8 cellular contexts compared by ENCODE assay signal in the genomic region with DNA sequence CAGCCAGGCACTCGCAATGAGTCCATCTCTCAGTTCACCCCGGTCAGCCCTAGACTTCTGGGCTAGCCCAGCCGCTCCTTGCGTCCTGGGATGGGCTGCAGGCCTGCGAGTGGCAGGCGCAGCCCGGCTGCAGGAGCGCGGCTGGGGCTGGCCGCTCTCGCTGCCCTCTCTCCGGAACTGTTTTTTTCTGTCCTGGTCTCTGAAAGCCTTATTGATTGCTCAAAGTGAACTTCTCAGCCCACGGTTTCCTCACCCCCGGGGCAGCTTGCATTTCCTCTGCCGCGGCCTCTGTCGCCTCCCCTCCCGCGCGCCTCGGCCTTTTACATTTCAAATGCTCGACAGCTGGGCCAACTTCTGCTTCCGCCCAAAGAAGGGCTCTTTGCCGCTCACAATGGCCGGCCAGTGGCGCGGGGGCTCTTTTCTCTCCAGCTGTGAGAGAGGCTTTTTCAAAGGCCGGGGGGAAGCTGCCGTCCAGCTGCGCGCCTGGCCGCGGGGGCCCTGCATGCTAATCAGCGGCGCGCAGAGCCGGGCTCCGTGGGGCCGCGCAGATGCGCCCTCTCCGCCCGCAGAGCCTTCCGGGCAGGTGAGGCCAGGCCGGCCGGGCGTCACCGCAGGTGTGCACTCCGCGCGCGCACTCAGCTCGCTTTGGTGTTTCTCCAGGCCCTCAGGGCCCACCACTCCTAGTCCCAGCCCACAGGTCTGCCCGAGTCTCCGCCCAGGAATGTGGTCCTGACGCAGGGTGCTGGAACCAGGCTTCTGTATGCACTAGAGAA.
DNase-seq lines count a peak whose midpoint lies in the region; ATAC-seq and TF ChIP-seq lines count a peak whose summit lies in the region.

No MANE protein-coding gene starts in this region.

- peak; percentile 33 for DNase-seq in Ammon's horn (ENCODE audit: low spot score)
- DNase-seq in PC-3: peak; percentile 61
- peak in 1 of 10 donors; percentile 44 for DNase-seq in dorsolateral prefrontal cortex
- DNase-seq in midbrain (lab: John Stamatoyannopoulos, UW): peak; percentile 8
- peak; percentile 69 to 82 for DNase-seq in suprapubic skin (ENCODE audit: low spot score in 2 of 2)
- no peak for DNase-seq in A172 (ENCODE audit: low spot score)
- DNase-seq in amniotic stem cell (lab: John Stamatoyannopoulos, UW): no peak

- POLR2A ChIA-PET in PC-3 (lab: Charles Lee; ENCODE audit: unreplicated experiment): no interaction called here

- H3K27ac ChIP-seq in PC-3 (ENCODE audit: low read length): no peak overlapping the region
- H3K27ac ChIP-seq in dorsolateral prefrontal cortex: no peak overlapping the region
- no peak overlapping the region for H3K27ac ChIP-seq in suprapubic skin

- H3K9me3 ChIP-seq in PC-3 (ENCODE audit: low read length) (no peaks in the 10 kb centered on the region), suprapubic skin (no peaks in the 10 kb centered on the region)

- CTCF ChIA-PET in PC-3 (lab: Charles Lee): no interaction called here

- TF ChIP-seq CTCF in PC-3 (conservative IDR thresholded peaks at IDR 0.05; ENCODE audit: low read depth, low read length) (no peak), dorsolateral prefrontal cortex (IDR thresholded peaks at IDR 0.05 in 54 of 56, conservative IDR thresholded peaks at IDR 0.05 in 2 of 56; ENCODE audit: low read depth in 1 of 56, partially characterized antibody in 56 of 56) (no peak), suprapubic skin (IDR thresholded peaks at IDR 0.05) (no peak)

- no peak for TF ChIP-seq POLR2A in suprapubic skin (IDR thresholded peaks at IDR 0.05)

- intact Hi-C loops in PC-3 (cut with micrococcal nuclease) (no loop called here), dorsolateral prefrontal cortex (cut with DNase I) (loop anchor here in 1 of 2 donors (10.0 kb wide), 1 partner anchor 854 kb away; no protein-coding TSS in a partner anchor)

- H3K4me1 ChIP-seq in PC-3 (ENCODE audit: insufficient read depth, low read length) (no peaks in the 10 kb centered on the region), suprapubic skin (peaks cover 13% of the 10 kb centered on the region)

- peak; percentile 61 for ATAC-seq in GM21576 (IDR thresholded peaks at IDR 0.05; ENCODE audit: unreplicated experiment)
- peak; percentile 57 for ATAC-seq in PC-3

- no peaks in the 10 kb centered on the region for H3F3A ChIP-seq in PC-3 (ENCODE audit: low read length, unreplicated experiment)

- no peaks in the 10 kb centered on the region for H3K79me2 ChIP-seq in PC-3 (ENCODE audit: low read length)

- peak overlapping the region; percentile 53 for H3K4me2 ChIP-seq in PC-3 (ENCODE audit: low read length)

- 16% methylated on average over 20 of the region's 56 CpGs for WGBS in suprapubic skin

- H3K9ac ChIP-seq in PC-3 (ENCODE audit: low read length): no peak overlapping the region

- peak overlapping the region; percentile 54; the same call in 1 of the 2 replicates for H2AFZ ChIP-seq in PC-3 (ENCODE audit: low read length)

- no peaks in the 10 kb centered on the region for H3K36me3 ChIP-seq in PC-3 (ENCODE audit: low read depth, low read length)
- no peaks in the 10 kb centered on the region for H3K36me3 ChIP-seq in suprapubic skin

- no peaks in the 10 kb centered on the region for H4K20me1 ChIP-seq in PC-3 (ENCODE audit: low read length)

- BruUV-seq in PC-3 (replicated peaks; lab: Mats Ljungman, UMichigan): TSS peak; percentile 42

- peak overlapping the region; percentile 44 for H3K4me3 ChIP-seq in PC-3 (ENCODE audit: low read length)
- H3K4me3 ChIP-seq in dorsolateral prefrontal cortex: peak overlapping the region in 54 of 59 donors; percentile 6 to 61 (median 42)
- peak overlapping the region; percentile 44 for H3K4me3 ChIP-seq in suprapubic skin

- no peaks in the 10 kb centered on the region for H3K27me3 ChIP-seq in PC-3 (ENCODE audit: low read length)
- peaks cover 0 to 12% (median 0%) of the 10 kb centered on the region in 45 donors for H3K27me3 ChIP-seq in dorsolateral prefrontal cortex
- peaks cover 31% of the 10 kb centered on the region for H3K27me3 ChIP-seq in suprapubic skin

- TF ChIP-seq EP300 in suprapubic skin (IDR thresholded peaks at IDR 0.05): no peak

- no peaks in the 10 kb centered on the region for H3K9me2 ChIP-seq in PC-3 (replicated peaks; ENCODE audit: low read length)

Comparison
In these comparisons a context has a peak if more than half of its experiments do, and no peak if none do; other contexts are left out.
1. DNase-seq: peak in Ammon's horn (single experiment), PC-3 (single experiment), midbrain (single experiment) and suprapubic skin (2 of 2); none in A172 (single experiment) and amniotic stem cell (single experiment).
2. Peak in every context shown above with its lines, with median percentiles within 50 percentile points of each other: H3K4me3 ChIP-seq.